In the genomic region with DNA sequence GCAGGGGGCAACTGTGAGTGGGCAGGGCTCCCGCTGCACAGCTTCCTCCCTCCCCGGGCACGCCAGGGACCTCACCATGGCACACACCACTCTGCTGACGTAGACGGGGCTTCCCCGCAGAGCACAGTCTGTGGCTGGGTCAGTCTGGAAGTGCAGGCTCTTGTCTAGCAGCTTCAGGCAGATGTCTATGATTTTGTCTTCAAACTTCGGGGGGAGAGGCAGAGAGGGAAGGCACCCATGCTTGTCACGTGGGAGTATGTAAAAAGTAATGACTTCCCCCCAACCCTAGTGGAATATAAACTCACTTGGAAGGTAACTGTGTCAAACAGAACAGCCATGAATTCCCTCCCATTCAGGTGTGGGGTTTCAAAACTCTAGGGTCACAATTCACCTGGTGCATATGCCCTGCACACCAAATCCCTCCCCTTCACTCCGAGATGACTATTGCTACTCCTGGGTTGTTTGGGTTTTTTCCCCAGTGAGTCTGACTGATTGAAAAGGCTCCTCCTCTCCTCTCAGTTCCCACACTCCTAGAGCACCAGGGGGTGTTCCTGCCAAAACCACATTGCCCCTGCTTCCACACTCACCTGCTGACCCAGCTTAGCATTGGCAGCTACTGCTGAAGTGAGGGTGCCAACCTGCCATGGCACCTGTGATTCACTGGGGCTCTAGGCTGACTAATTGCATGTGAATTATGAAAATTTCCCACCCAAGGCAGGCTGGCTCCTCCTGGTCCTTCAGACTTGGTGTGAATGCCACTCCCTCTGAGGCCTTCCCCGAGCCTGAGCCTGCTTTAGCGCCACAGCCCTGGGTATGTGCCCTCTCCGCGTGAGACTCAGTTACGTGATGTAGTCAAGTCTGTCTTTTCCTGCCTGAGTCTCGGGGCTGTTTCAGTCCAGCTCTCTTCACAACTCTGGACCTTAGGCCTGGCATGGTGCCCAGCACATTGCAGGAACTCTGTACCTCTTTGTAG, we compare ENCODE assay signal across 1 cellular context.
TF ChIP-seq lines count a peak whose summit lies in the region.

No MANE protein-coding gene starts in this region.

TF ChIP-seq in GM12878, 131 proteins besides CTCF, POLR2A, EP300 and RAD21 (continues in another document):
- TF ChIP-seq, protein P1, sequence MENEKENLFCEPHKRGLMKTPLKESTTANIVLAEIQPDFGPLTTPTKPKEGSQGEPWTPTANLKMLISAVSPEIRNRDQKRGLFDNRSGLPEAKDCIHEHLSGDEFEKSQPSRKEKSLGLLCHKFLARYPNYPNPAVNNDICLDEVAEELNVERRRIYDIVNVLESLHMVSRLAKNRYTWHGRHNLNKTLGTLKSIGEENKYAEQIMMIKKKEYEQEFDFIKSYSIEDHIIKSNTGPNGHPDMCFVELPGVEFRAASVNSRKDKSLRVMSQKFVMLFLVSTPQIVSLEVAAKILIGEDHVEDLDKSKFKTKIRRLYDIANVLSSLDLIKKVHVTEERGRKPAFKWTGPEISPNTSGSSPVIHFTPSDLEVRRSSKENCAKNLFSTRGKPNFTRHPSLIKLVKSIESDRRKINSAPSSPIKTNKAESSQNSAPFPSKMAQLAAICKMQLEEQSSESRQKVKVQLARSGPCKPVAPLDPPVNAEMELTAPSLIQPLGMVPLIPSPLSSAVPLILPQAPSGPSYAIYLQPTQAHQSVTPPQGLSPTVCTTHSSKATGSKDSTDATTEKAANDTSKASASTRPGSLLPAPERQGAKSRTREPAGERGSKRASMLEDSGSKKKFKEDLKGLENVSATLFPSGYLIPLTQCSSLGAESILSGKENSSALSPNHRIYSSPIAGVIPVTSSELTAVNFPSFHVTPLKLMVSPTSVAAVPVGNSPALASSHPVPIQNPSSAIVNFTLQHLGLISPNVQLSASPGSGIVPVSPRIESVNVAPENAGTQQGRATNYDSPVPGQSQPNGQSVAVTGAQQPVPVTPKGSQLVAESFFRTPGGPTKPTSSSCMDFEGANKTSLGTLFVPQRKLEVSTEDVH (IDR thresholded peaks at IDR 0.05; ENCODE audit: low read depth, partially characterized antibody), result no peak
- peak; percentile 89 for TF ChIP-seq MEF2B (IDR thresholded peaks at IDR 0.05; ENCODE audit: partially characterized antibody, poor library complexity, severe bottlenecking)
- TF ChIP-seq CREM (IDR thresholded peaks at IDR 0.05; ENCODE audit: low read depth), result no peak; the same call in 1 of the 2 replicates
- TF ChIP-seq NR2C1 (IDR thresholded peaks at IDR 0.05), result no peak
- TF ChIP-seq FOS (IDR thresholded peaks at IDR 0.05; ENCODE audit: borderline replicate concordance, extremely low read depth, insufficient read length), result no peak
- no peak for TF ChIP-seq SIN3A (IDR thresholded peaks at IDR 0.05; ENCODE audit: low read depth, low read length)
- TF ChIP-seq SRF (IDR thresholded peaks at IDR 0.05; ENCODE audit: low read depth in 2 of 2, low read length in 2 of 2), result no peak
- TF ChIP-seq FOXK2 (IDR thresholded peaks at IDR 0.05), result no peak
- no peak for TF ChIP-seq CBX3 (IDR thresholded peaks at IDR 0.05; ENCODE audit: borderline replicate concordance, low read depth)
- TF ChIP-seq ZBED1 (IDR thresholded peaks at IDR 0.05; ENCODE audit: borderline replicate concordance), result no peak
- TF ChIP-seq POLR2AphosphoS2 (IDR thresholded peaks at IDR 0.05; ENCODE audit: low read depth, low read length), result no peak
- TF ChIP-seq NR2C2 (IDR thresholded peaks at IDR 0.05; ENCODE audit: borderline replicate concordance, control insufficient read depth, insufficient read length, low read depth), result no peak
- peak; percentile 84 for TF ChIP-seq NBN (IDR thresholded peaks at IDR 0.05)
- TF ChIP-seq, protein P2, sequence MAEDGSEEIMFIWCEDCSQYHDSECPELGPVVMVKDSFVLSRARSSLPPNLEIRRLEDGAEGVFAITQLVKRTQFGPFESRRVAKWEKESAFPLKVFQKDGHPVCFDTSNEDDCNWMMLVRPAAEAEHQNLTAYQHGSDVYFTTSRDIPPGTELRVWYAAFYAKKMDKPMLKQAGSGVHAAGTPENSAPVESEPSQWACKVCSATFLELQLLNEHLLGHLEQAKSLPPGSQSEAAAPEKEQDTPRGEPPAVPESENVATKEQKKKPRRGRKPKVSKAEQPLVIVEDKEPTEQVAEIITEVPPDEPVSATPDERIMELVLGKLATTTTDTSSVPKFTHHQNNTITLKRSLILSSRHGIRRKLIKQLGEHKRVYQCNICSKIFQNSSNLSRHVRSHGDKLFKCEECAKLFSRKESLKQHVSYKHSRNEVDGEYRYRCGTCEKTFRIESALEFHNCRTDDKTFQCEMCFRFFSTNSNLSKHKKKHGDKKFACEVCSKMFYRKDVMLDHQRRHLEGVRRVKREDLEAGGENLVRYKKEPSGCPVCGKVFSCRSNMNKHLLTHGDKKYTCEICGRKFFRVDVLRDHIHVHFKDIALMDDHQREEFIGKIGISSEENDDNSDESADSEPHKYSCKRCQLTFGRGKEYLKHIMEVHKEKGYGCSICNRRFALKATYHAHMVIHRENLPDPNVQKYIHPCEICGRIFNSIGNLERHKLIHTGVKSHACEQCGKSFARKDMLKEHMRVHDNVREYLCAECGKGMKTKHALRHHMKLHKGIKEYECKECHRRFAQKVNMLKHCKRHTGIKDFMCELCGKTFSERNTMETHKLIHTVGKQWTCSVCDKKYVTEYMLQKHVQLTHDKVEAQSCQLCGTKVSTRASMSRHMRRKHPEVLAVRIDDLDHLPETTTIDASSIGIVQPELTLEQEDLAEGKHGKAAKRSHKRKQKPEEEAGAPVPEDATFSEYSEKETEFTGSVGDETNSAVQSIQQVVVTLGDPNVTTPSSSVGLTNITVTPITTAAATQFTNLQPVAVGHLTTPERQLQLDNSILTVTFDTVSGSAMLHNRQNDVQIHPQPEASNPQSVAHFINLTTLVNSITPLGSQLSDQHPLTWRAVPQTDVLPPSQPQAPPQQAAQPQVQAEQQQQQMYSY (CRISPR knock-in tag; IDR thresholded peaks at IDR 0.05), result no peak
- no peak for TF ChIP-seq PAX8 (IDR thresholded peaks at IDR 0.05)
- TF ChIP-seq CBX5 (IDR thresholded peaks at IDR 0.05; ENCODE audit: low read depth), result no peak
- TF ChIP-seq ZNF207 (IDR thresholded peaks at IDR 0.05; ENCODE audit: borderline replicate concordance), result no peak
- 0 out of 2 replicates have a peak, but pooled peaks have one; percentile 44 for TF ChIP-seq SMAD5 (IDR thresholded peaks at IDR 0.05; ENCODE audit: low read depth)
- no peak for TF ChIP-seq SP1 (IDR thresholded peaks at IDR 0.05; ENCODE audit: low read depth, low read length)
- peak; percentile 90 to 96 for TF ChIP-seq IKZF2 (IDR thresholded peaks at IDR 0.05)
- TF ChIP-seq RBBP5 (conservative IDR thresholded peaks at IDR 0.05), result no peak
- TF ChIP-seq, protein P3, sequence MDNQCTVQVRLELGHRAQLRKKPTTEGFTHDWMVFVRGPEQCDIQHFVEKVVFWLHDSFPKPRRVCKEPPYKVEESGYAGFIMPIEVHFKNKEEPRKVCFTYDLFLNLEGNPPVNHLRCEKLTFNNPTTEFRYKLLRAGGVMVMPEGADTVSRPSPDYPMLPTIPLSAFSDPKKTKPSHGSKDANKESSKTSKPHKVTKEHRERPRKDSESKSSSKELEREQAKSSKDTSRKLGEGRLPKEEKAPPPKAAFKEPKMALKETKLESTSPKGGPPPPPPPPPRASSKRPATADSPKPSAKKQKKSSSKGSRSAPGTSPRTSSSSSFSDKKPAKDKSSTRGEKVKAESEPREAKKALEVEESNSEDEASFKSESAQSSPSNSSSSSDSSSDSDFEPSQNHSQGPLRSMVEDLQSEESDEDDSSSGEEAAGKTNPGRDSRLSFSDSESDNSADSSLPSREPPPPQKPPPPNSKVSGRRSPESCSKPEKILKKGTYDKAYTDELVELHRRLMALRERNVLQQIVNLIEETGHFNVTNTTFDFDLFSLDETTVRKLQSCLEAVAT (IDR thresholded peaks at IDR 0.05), result peak; percentile 50
- TF ChIP-seq, protein P4, sequence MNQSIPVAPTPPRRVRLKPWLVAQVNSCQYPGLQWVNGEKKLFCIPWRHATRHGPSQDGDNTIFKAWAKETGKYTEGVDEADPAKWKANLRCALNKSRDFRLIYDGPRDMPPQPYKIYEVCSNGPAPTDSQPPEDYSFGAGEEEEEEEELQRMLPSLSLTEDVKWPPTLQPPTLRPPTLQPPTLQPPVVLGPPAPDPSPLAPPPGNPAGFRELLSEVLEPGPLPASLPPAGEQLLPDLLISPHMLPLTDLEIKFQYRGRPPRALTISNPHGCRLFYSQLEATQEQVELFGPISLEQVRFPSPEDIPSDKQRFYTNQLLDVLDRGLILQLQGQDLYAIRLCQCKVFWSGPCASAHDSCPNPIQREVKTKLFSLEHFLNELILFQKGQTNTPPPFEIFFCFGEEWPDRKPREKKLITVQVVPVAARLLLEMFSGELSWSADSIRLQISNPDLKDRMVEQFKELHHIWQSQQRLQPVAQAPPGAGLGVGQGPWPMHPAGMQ (IDR thresholded peaks at IDR 0.05; ENCODE audit: borderline replicate concordance), result no peak
- TF ChIP-seq MXI1 (IDR thresholded peaks at IDR 0.05; ENCODE audit: low read depth, low read length), result peak; percentile 72; the same call in 1 of the 2 replicates
- no peak for TF ChIP-seq ZNF24 (IDR thresholded peaks at IDR 0.05)
- no peak; the same call in 1 of the 2 replicates for TF ChIP-seq LARP7 (IDR thresholded peaks at IDR 0.05)
- TF ChIP-seq NRF1 (conservative IDR thresholded peaks at IDR 0.05; ENCODE audit: low read depth, low read length), result no peak
- no peak for TF ChIP-seq NFYA (IDR thresholded peaks at IDR 0.05; ENCODE audit: borderline replicate concordance, low read depth, low read length)
- TF ChIP-seq, protein P5, sequence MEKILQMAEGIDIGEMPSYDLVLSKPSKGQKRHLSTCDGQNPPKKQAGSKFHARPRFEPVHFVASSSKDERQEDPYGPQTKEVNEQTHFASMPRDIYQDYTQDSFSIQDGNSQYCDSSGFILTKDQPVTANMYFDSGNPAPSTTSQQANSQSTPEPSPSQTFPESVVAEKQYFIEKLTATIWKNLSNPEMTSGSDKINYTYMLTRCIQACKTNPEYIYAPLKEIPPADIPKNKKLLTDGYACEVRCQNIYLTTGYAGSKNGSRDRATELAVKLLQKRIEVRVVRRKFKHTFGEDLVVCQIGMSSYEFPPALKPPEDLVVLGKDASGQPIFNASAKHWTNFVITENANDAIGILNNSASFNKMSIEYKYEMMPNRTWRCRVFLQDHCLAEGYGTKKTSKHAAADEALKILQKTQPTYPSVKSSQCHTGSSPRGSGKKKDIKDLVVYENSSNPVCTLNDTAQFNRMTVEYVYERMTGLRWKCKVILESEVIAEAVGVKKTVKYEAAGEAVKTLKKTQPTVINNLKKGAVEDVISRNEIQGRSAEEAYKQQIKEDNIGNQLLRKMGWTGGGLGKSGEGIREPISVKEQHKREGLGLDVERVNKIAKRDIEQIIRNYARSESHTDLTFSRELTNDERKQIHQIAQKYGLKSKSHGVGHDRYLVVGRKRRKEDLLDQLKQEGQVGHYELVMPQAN (conservative IDR thresholded peaks at IDR 0.05), result peak; percentile 44; the same call in 1 of the 2 replicates
- no peak for TF ChIP-seq TARDBP (IDR thresholded peaks at IDR 0.05; ENCODE audit: borderline replicate concordance)
- TF ChIP-seq TCF7 (IDR thresholded peaks at IDR 0.05; ENCODE audit: borderline replicate concordance), result no peak
- TF ChIP-seq ESRRA (IDR thresholded peaks at IDR 0.05; ENCODE audit: low read length), result no peak
- TF ChIP-seq RCOR1 (conservative IDR thresholded peaks at IDR 0.05; ENCODE audit: low read depth, low read length), result no peak
- TF ChIP-seq, protein P6, sequence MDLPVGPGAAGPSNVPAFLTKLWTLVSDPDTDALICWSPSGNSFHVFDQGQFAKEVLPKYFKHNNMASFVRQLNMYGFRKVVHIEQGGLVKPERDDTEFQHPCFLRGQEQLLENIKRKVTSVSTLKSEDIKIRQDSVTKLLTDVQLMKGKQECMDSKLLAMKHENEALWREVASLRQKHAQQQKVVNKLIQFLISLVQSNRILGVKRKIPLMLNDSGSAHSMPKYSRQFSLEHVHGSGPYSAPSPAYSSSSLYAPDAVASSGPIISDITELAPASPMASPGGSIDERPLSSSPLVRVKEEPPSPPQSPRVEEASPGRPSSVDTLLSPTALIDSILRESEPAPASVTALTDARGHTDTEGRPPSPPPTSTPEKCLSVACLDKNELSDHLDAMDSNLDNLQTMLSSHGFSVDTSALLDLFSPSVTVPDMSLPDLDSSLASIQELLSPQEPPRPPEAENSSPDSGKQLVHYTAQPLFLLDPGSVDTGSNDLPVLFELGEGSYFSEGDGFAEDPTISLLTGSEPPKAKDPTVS (IDR thresholded peaks at IDR 0.05; ENCODE audit: low read depth, low read length), result no peak
- TF ChIP-seq, protein P7, sequence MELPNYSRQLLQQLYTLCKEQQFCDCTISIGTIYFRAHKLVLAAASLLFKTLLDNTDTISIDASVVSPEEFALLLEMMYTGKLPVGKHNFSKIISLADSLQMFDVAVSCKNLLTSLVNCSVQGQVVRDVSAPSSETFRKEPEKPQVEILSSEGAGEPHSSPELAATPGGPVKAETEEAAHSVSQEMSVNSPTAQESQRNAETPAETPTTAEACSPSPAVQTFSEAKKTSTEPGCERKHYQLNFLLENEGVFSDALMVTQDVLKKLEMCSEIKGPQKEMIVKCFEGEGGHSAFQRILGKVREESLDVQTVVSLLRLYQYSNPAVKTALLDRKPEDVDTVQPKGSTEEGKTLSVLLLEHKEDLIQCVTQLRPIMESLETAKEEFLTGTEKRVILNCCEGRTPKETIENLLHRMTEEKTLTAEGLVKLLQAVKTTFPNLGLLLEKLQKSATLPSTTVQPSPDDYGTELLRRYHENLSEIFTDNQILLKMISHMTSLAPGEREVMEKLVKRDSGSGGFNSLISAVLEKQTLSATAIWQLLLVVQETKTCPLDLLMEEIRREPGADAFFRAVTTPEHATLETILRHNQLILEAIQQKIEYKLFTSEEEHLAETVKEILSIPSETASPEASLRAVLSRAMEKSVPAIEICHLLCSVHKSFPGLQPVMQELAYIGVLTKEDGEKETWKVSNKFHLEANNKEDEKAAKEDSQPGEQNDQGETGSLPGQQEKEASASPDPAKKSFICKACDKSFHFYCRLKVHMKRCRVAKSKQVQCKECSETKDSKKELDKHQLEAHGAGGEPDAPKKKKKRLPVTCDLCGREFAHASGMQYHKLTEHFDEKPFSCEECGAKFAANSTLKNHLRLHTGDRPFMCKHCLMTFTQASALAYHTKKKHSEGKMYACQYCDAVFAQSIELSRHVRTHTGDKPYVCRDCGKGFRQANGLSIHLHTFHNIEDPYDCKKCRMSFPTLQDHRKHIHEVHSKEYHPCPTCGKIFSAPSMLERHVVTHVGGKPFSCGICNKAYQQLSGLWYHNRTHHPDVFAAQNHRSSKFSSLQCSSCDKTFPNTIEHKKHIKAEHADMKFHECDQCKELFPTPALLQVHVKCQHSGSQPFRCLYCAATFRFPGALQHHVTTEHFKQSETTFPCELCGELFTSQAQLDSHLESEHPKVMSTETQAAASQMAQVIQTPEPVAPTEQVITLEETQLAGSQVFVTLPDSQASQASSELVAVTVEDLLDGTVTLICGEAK (IDR thresholded peaks at IDR 0.05; ENCODE audit: borderline replicate concordance), result no peak
- TF ChIP-seq, protein P8, sequence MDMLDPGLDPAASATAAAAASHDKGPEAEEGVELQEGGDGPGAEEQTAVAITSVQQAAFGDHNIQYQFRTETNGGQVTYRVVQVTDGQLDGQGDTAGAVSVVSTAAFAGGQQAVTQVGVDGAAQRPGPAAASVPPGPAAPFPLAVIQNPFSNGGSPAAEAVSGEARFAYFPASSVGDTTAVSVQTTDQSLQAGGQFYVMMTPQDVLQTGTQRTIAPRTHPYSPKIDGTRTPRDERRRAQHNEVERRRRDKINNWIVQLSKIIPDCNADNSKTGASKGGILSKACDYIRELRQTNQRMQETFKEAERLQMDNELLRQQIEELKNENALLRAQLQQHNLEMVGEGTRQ (IDR thresholded peaks at IDR 0.05; ENCODE audit: borderline replicate concordance, low read depth, low read length), result peak; percentile 49
- no peak for TF ChIP-seq JUNB (IDR thresholded peaks at IDR 0.05)
- peak; percentile 92 for TF ChIP-seq IKZF1 (conservative IDR thresholded peaks at IDR 0.05)
- peak; percentile 90; the same call in 1 of the 2 replicates for TF ChIP-seq HDGF (IDR thresholded peaks at IDR 0.05)
- TF ChIP-seq GABPA (IDR thresholded peaks at IDR 0.05; ENCODE audit: low read depth), result no peak
- TF ChIP-seq KDM1A (IDR thresholded peaks at IDR 0.05; ENCODE audit: borderline replicate concordance), result no peak
- TF ChIP-seq MTA3 (IDR thresholded peaks at IDR 0.05; ENCODE audit: borderline replicate concordance, low read length), result peak; percentile 22; the same call in 1 of the 2 replicates
